Comparison of ENCODE assay signal across 9 cellular contexts in genomic region chr3:29324180-29324651, GRCh38.
A peak's percentile ranks its signal among the peaks of the same experiment; 100 is the strongest.
DNase-seq lines count a peak whose midpoint lies in the region; ATAC-seq and TF ChIP-seq lines count a peak whose summit lies in the region.
"Had no signal": no experiment of that assay in that cellular context is flagged by ENCODE, and none has a peak within 500 bp of the region (broad histone marks: within the 10 kb centered on the region; RNA-seq: fewer than 3 reads in every experiment).

No MANE protein-coding gene starts in this region.

- TF ChIP-seq CTCF in GM20000 (IDR thresholded peaks at IDR 0.05; ENCODE audit: extremely low read depth, missing control alignments) (no peak), nephron progenitor cell (IDR thresholded peaks at IDR 0.05) (no peak)

- H3K9me3 Mint-ChIP-seq in dendritic cell treated with granulocyte-macrophage colony-stimulating factor and Interleukin-4, amounts not matched to agents 40 ng/mL and 50 ng/mL, for 4 days = no peaks in the 10 kb centered on the region
- no peaks in the 10 kb centered on the region for H3K9me3 Mint-ChIP-seq in nephron progenitor cell
- peaks cover 0 to 3% of the 10 kb centered on the region in 2 donors for H3K9me3 Mint-ChIP-seq in effector memory CD8-positive, alpha-beta T cell

- peaks cover 16% of the 10 kb centered on the region for H3K4me1 Mint-ChIP-seq in dendritic cell treated with granulocyte-macrophage colony-stimulating factor and Interleukin-4, amounts not matched to agents 40 ng/mL and 50 ng/mL, for 4 days (ENCODE audit: low read depth)
- H3K4me1 Mint-ChIP-seq in nephron progenitor cell = peaks cover 9% of the 10 kb centered on the region
- no peaks in the 10 kb centered on the region for H3K4me1 Mint-ChIP-seq in effector memory CD8-positive, alpha-beta T cell (ENCODE audit: low read depth in 2 of 2)

- no peaks in the 10 kb centered on the region for H3K27me3 Mint-ChIP-seq in dendritic cell treated with granulocyte-macrophage colony-stimulating factor and Interleukin-4, amounts not matched to agents 40 ng/mL and 50 ng/mL, for 4 days
- no peaks in the 10 kb centered on the region for H3K27me3 Mint-ChIP-seq in nephron progenitor cell (ENCODE audit: low read depth, poor library complexity)
- no peaks in the 10 kb centered on the region for H3K27me3 Mint-ChIP-seq in effector memory CD8-positive, alpha-beta T cell

- ATAC-seq in HG03558 (IDR thresholded peaks at IDR 0.05; ENCODE audit: extremely low read depth, unreplicated experiment) = peak; percentile 97
- ATAC-seq in effector memory CD8-positive, alpha-beta T cell (replicated peaks) = no peak
- ATAC-seq: K562 had no signal

- DNase-seq in D341Med (ENCODE audit: low spot score) (peak; percentile 33), GM20000 (ENCODE audit: low spot score) (peak; percentile 32), nephron progenitor cell (no peak), inferior parietal cortex (ENCODE audit: extremely low spot score) (no peak), ecto neural progenitor cell (ENCODE audit: low spot score) (no peak)
- DNase-seq in effector memory CD8-positive, alpha-beta T cell = no peak

- H3K4me3 Mint-ChIP-seq in dendritic cell treated with granulocyte-macrophage colony-stimulating factor and Interleukin-4, amounts not matched to agents 40 ng/mL and 50 ng/mL, for 4 days = peak overlapping the region; percentile 41
- no peak overlapping the region for H3K4me3 Mint-ChIP-seq in nephron progenitor cell
- H3K4me3 Mint-ChIP-seq in effector memory CD8-positive, alpha-beta T cell = no peak overlapping the region

- peak overlapping the region; percentile 69 for H3K27ac Mint-ChIP-seq in dendritic cell treated with granulocyte-macrophage colony-stimulating factor and Interleukin-4, amounts not matched to agents 40 ng/mL and 50 ng/mL, for 4 days
- peak overlapping the region; percentile 49 for H3K27ac Mint-ChIP-seq in nephron progenitor cell
- H3K27ac Mint-ChIP-seq in effector memory CD8-positive, alpha-beta T cell = no peak overlapping the region

- H3K36me3 Mint-ChIP-seq in dendritic cell treated with granulocyte-macrophage colony-stimulating factor and Interleukin-4, amounts not matched to agents 40 ng/mL and 50 ng/mL, for 4 days (ENCODE audit: low read depth) = no peaks in the 10 kb centered on the region
- no peaks in the 10 kb centered on the region for H3K36me3 Mint-ChIP-seq in nephron progenitor cell (ENCODE audit: low read depth)
- no peaks in the 10 kb centered on the region for H3K36me3 Mint-ChIP-seq in effector memory CD8-positive, alpha-beta T cell (ENCODE audit: insufficient read depth)

- intact Hi-C loops in dendritic cell treated with granulocyte-macrophage colony-stimulating factor and Interleukin-4, amounts not matched to agents 40 ng/mL and 50 ng/mL, for 4 days (cut with micrococcal nuclease) = no loop called here

Comparison
In these comparisons a context has a peak if more than half of its experiments do, and no peak if none do; other contexts are left out.
1. DNase-seq: peak in D341Med (single experiment) and GM20000 (single experiment); none in nephron progenitor cell (single experiment), effector memory CD8-positive, alpha-beta T cell (0 of 3), inferior parietal cortex (single experiment) and ecto neural progenitor cell (single experiment).
2. H3K27ac Mint-ChIP-seq: peak in dendritic cell treated with granulocyte-macrophage colony-stimulating factor and Interleukin-4, amounts not matched to agents 40 ng/mL and 50 ng/mL, for 4 days (single experiment) and nephron progenitor cell (single experiment); none in effector memory CD8-positive, alpha-beta T cell (0 of 2).